8 cellular contexts compared by ENCODE assay signal in the genomic region with DNA sequence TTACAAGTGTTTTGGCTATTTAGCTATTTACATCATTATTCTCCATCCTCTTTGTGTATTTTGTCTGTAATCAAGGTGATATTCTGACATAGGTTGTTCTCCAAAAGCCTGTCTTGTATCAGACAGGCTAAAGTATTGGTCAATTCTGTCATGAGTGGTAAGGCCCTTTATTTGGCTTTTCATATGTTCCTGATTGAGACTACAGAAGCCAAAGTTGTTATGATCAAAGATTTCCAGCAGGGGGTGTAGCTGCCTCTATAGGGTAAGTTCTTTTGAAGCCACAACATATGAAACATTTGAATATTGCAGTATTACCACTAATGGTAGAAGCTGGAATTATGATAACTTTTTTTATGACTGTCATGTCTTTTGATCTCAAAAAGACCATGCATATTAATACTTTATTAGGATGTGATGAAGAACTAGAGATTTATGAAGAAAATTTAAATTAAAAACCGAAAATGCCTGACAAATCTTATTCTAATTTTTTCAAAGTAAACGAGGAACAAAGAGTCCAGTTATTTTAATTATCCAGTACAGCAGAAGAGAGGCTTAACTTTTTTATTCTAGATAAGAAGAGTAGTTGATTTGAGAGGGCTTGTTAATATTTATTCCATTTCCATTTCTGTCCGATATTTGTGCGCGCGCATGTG. TPM values are rescaled to one million over a fixed set of nuclear protein-coding genes. Genes with fewer than 3 reads are reported as not detected.
DNase-seq lines count a peak whose midpoint lies in the region; ATAC-seq and TF ChIP-seq lines count a peak whose summit lies in the region.

No MANE protein-coding gene starts in this region.

- H3K79me1 ChIP-seq in mesendoderm (ENCODE audit: low read length) = peaks cover 3% of the 10 kb centered on the region

- H3K4ac ChIP-seq in mesendoderm (ENCODE audit: low read depth, low read length) = no peak overlapping the region

- H3K79me2 ChIP-seq in GM23248 (ENCODE audit: insufficient read depth) (peaks cover 24% of the 10 kb centered on the region), mesendoderm (ENCODE audit: control insufficient read depth, insufficient read depth, low read length) (peaks cover 9% of the 10 kb centered on the region)

- H3K9me3 Mint-ChIP-seq in type B pancreatic cell = no peaks in the 10 kb centered on the region

- H3K36me3 Mint-ChIP-seq in T-helper 17 cell (ENCODE audit: low read depth) = peaks cover 4% of the 10 kb centered on the region
- H3K36me3 Mint-ChIP-seq in type B pancreatic cell = no peaks in the 10 kb centered on the region

- H2BK15ac ChIP-seq in mesendoderm (replicated peaks; ENCODE audit: low read depth) = no peak overlapping the region

- H3K56ac ChIP-seq in mesendoderm (ENCODE audit: low read length) = no peak overlapping the region

- TF ChIP-seq CTCF in coronary artery (IDR thresholded peaks at IDR 0.05) (peak; percentile 53), type B pancreatic cell (conservative IDR thresholded peaks at IDR 0.05) (peak; percentile 83)

- no peak overlapping the region for H2AK5ac ChIP-seq in mesendoderm (ENCODE audit: low read length)

- H3K4me3 ChIP-seq in GM23248 (no peak overlapping the region), coronary artery (no peak overlapping the region), mesendoderm (ENCODE audit: low read length) (no peak overlapping the region)

- H3K9ac ChIP-seq in GM23248 = no peak overlapping the region
- H3K9ac ChIP-seq in mesendoderm (ENCODE audit: low read length) = no peak overlapping the region

- H3K4me1 Mint-ChIP-seq in T-helper 17 cell (peaks cover 16% of the 10 kb centered on the region), type B pancreatic cell (ENCODE audit: unreplicated experiment) (peaks cover 17% of the 10 kb centered on the region)

- H3K27ac Mint-ChIP-seq in T-helper 17 cell (no peak overlapping the region), type B pancreatic cell (peak overlapping the region; percentile 84)

- 0 out of 2 replicates have a peak, but pooled peaks cover under 1% of the 10 kb centered on the region for H4K20me1 ChIP-seq in GM23248 (ENCODE audit: insufficient read depth)

- no peak overlapping the region for H3K18ac ChIP-seq in mesendoderm (ENCODE audit: low read length)

- in situ Hi-C loops in GM23248 (cut with MboI) = no loop called here

- H3K4me2 ChIP-seq in GM23248 (ENCODE audit: unreplicated experiment) = no peak overlapping the region
- H3K4me2 ChIP-seq in mesendoderm (ENCODE audit: low read length) = no peak overlapping the region

- H3K27ac ChIP-seq in GM23248 (no peak overlapping the region), coronary artery (peak overlapping the region; percentile 38 to 43), mesendoderm (ENCODE audit: low read depth, low read length) (no peak overlapping the region)

- H2AFZ ChIP-seq in GM23248 = no peak overlapping the region

- H3K9me2 ChIP-seq in GM23248 (ENCODE audit: insufficient read depth) = no peaks in the 10 kb centered on the region

- H3K27me3 ChIP-seq in GM23248 (replicated peaks; ENCODE audit: insufficient read depth) = no peaks in the 10 kb centered on the region
- no peaks in the 10 kb centered on the region for H3K27me3 ChIP-seq in mesendoderm (ENCODE audit: insufficient read depth, low read length, poor library complexity)

- no peaks in the 10 kb centered on the region for H3K27me3 Mint-ChIP-seq in T-helper 17 cell
- H3K27me3 Mint-ChIP-seq in type B pancreatic cell = no peaks in the 10 kb centered on the region

- H3K4me3 Mint-ChIP-seq in T-helper 17 cell (no peak overlapping the region), type B pancreatic cell (peak overlapping the region; percentile 81)

- ATAC-seq in T-helper 17 cell = peak; percentile 29
- no peak for ATAC-seq in GM21367 (IDR thresholded peaks at IDR 0.05; ENCODE audit: unreplicated experiment)

- DNase-seq in DMS114 treated with DMSO at 0.1 percent for 48 hours (lab: John Stamatoyannopoulos, UW; ENCODE audit: unreplicated experiment) = peak; percentile 69
- peak; percentile 79 for DNase-seq in GM23248
- DNase-seq in NCI-H146 treated with DMSO at 0.1 percent for 48 hours (lab: John Stamatoyannopoulos, UW; ENCODE audit: unreplicated experiment) = peak; percentile 52
- peak in 2 of 3 donors; percentile 8 to 28 for DNase-seq in T-helper 17 cell
- DNase-seq in coronary artery (ENCODE audit: low spot score) = no peak
- DNase-seq in mesendoderm = peak; percentile 79
- no peak for DNase-seq in type B pancreatic cell (ENCODE audit: extremely low spot score, unreplicated experiment)

- no peak overlapping the region for H3K23ac ChIP-seq in mesendoderm (ENCODE audit: low read length)

- H3K4me1 ChIP-seq in GM23248 (ENCODE audit: insufficient read depth) (peaks cover 16% of the 10 kb centered on the region), mesendoderm (ENCODE audit: control insufficient read depth, low read depth, low read length) (peaks cover 1% of the 10 kb centered on the region)

- H3K9me3 ChIP-seq in GM23248 (ENCODE audit: low read depth) (no peaks in the 10 kb centered on the region), T-helper 17 cell (ENCODE audit: control insufficient read depth, low read length, poor library complexity, severe bottlenecking) (no peaks in the 10 kb centered on the region)

- peaks cover 17% of the 10 kb centered on the region for H3F3A ChIP-seq in GM23248 (ENCODE audit: insufficient read depth)

- H4K5ac ChIP-seq in mesendoderm (ENCODE audit: low read length) = no peak overlapping the region

- no peak overlapping the region for H2BK5ac ChIP-seq in mesendoderm (ENCODE audit: low read length)

- no peaks in the 10 kb centered on the region for H3K36me3 ChIP-seq in GM23248 (ENCODE audit: low read depth)
- H3K36me3 ChIP-seq in mesendoderm (ENCODE audit: control insufficient read depth, insufficient read depth, low read length) = no peaks in the 10 kb centered on the region

- no peak overlapping the region for H4K8ac ChIP-seq in mesendoderm (ENCODE audit: low read depth, low read length)

- H2BK120ac ChIP-seq in mesendoderm (ENCODE audit: low read depth, low read length) = no peak overlapping the region

- 86 to 87% methylated on average over 6 of the region's 6 CpGs for WGBS in GM23248 (ENCODE audit: low coverage in 1 of 2, low lambda C conversion rate in 2 of 2, missing lambda C conversion rate in 2 of 2), 2 experiments
- no CpG with 5 or more reads among the region's 6 CpGs for WGBS in mesendoderm (ENCODE audit: extremely low coverage, insufficient coverage, low lambda C conversion rate)

RNA-seq across cellular contexts. Expression of a gene that starts 3.4 kb away (rescaled TPM):
- 80.1 and 82.6 TPM in 2 replicates for total RNA-seq in GM23248 (2014; rRNA removed; shearing (Covaris generic))
- polyA plus RNA-seq in GM23248 (2016; fragmentation: Nextera tagmentation; extraction: Ambion mirVana) = 34.6 and 34.9 TPM in 2 replicates
- total RNA-seq in T-helper 17 cell = 10 to 100 TPM; 65.1 to 77.7 TPM
- 28.2 TPM for polyA plus RNA-seq in mesendoderm (2013, experiment 1 of 2)
- polyA plus RNA-seq in mesendoderm (2013, experiment 2 of 2) = 29.9 TPM
- total RNA-seq in type B pancreatic cell (ENCODE audit: low replicate concordance) = 157 and 169 TPM in 2 replicates

Comparison
In these comparisons a context has a peak if more than half of its experiments do, and no peak if none do; other contexts are left out.
1. DNase-seq: peak in DMS114 treated with DMSO at 0.1 percent for 48 hours (single experiment), GM23248 (single experiment), NCI-H146 treated with DMSO at 0.1 percent for 48 hours (single experiment), T-helper 17 cell (2 of 3) and mesendoderm (single experiment); none in coronary artery (single experiment) and type B pancreatic cell (single experiment).
2. H3K27ac ChIP-seq: peak in coronary artery (2 of 2); none in GM23248 (single experiment) and mesendoderm (single experiment).